ENCODE assay signal across 17 cellular contexts in the genomic region with DNA sequence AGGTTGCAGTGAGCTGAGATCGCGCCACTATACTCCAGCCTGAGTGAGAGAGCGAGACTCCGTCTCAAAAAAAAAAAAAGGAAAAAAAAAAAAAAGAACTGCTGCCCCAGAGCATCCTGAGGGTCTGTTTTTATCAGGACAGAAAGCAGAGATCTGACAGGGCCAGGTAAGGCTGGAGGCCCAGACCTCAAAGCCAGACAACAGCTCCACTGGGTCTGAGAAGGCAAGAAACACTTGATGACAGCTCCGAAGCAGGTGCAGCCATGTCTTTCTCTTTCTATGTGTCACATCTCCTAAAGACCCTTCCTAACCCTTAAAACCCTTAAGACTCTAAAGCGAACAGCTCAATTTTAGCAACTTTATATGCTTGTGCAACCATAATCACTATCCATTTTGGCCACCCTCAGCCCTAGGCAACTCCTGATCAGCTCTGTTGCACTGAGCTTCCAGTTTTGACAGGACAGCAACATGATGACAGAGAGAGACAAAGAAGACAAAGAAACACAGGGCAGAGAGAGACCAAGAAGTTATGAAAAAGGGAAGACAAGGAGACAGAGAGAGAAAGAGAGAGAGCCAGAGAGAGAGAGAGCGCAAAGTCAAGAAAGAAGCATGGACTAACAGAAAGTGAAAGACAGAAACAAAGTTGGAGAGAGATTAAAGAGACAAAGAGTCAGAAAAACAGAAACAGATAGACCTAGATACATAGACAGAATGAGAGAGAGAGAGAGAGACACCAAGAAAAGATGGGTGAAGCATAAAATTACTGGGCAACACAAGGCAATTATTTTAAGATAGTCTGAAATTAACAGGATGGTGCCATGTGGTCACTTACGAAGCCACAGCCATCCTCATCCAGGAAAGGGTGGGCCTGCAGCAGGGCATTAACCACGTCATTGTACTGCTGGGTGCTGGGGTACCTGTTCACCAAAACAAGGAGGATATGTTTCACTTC. TPM values are rescaled to one million over a fixed set of nuclear protein-coding genes. Genes with fewer than 3 reads are reported as not detected.
DNase-seq lines count a peak whose midpoint lies in the region; ATAC-seq and TF ChIP-seq lines count a peak whose summit lies in the region.
"Had no signal": no experiment of that assay in that cellular context is flagged by ENCODE, and none has a peak within 500 bp of the region (broad histone marks: within the 10 kb centered on the region; RNA-seq: fewer than 3 reads in every experiment).

No MANE protein-coding gene starts in this region.

- no peaks in the 10 kb centered on the region for H3K27me3 Mint-ChIP-seq in T-cell
- H3K27me3 Mint-ChIP-seq in central memory CD8-positive, alpha-beta T cell: no peaks in the 10 kb centered on the region

- no peak for TF ChIP-seq CTCF in BE2C (IDR thresholded peaks at IDR 0.05; ENCODE audit: low read depth, low read length)

- no peaks in the 10 kb centered on the region for H3K36me3 ChIP-seq in BE2C
- H3K36me3 ChIP-seq: upper lobe of right lung had no signal

- peak overlapping the region; percentile 84 to 87 for H3K27ac Mint-ChIP-seq in T-cell
- peak overlapping the region; percentile 85 for H3K27ac Mint-ChIP-seq in central memory CD8-positive, alpha-beta T cell (ENCODE audit: low read depth)

- H3K9me3 ChIP-seq in BE2C: no peaks in the 10 kb centered on the region
- H3K9me3 ChIP-seq: upper lobe of right lung had no signal

- no peaks in the 10 kb centered on the region for H3K27me3 ChIP-seq in BE2C
- H3K27me3 ChIP-seq: upper lobe of right lung had no signal

- no peaks in the 10 kb centered on the region for H3K9me3 Mint-ChIP-seq in T-cell
- H3K9me3 Mint-ChIP-seq in central memory CD8-positive, alpha-beta T cell: no peaks in the 10 kb centered on the region

- no peaks in the 10 kb centered on the region for H3K4me1 ChIP-seq in BE2C
- H3K4me1 ChIP-seq: upper lobe of right lung had no signal

- CTCF ChIA-PET in T-cell (lab: Charles Lee): interaction anchor here (0.5 to 1.0 kb wide), 2 partner anchors 39 to 1335 kb away, joined by 4 read pairs; a partner anchor contains a TSS

- peak; percentile 79 to 93 (median 86) for ATAC-seq in T-cell (replicated peaks in 1 of 4)
- peak; percentile 98 for ATAC-seq in central memory CD8-positive, alpha-beta T cell (replicated peaks; ENCODE audit: extremely low read depth, poor library complexity, severe bottlenecking)
- no peak for ATAC-seq in HG03457 (IDR thresholded peaks at IDR 0.05; ENCODE audit: unreplicated experiment)
- ATAC-seq: upper lobe of right lung had no signal

- H3K36me3 Mint-ChIP-seq in T-cell: peaks cover 52% of the 10 kb centered on the region
- peaks cover 72% of the 10 kb centered on the region for H3K36me3 Mint-ChIP-seq in central memory CD8-positive, alpha-beta T cell (ENCODE audit: insufficient read depth)

- peak overlapping the region; percentile 32 to 56 (median 34) for H3K4me3 Mint-ChIP-seq in T-cell
- H3K4me3 Mint-ChIP-seq in central memory CD8-positive, alpha-beta T cell: peak overlapping the region; percentile 33

- POLR2A ChIA-PET in T-cell (lab: Charles Lee): no interaction called here

- H3K4me1 Mint-ChIP-seq in T-cell: peaks cover 47 to 49% (median 48%) of the 10 kb centered on the region in 3 donors
- H3K4me1 Mint-ChIP-seq in central memory CD8-positive, alpha-beta T cell: peaks cover 45% of the 10 kb centered on the region

- H3K4me3 ChIP-seq in BE2C (ENCODE audit: low read depth, low read length): no peak overlapping the region
- H3K4me3 ChIP-seq: upper lobe of right lung had no signal

- peak; percentile 9 for DNase-seq in activated CD8-positive, alpha-beta memory T cell treated with anti-CD3 and anti-CD28 coated beads, Interleukin-2, amount 50 U/mL, for 1 hour (ENCODE audit: extremely low read depth)
- no peak for DNase-seq in activated CD8-positive, alpha-beta memory T cell treated with anti-CD3 and anti-CD28 coated beads, Interleukin-2, amount 50 U/mL, for 48 hours
- peak in 32 of 34 experiments; percentile 9 to 77 (median 56) for DNase-seq in T-cell
- DNase-seq in central memory CD8-positive, alpha-beta T cell (ENCODE audit: low spot score in 2 of 2): peak in 1 of 2 donors; percentile 65
- DNase-seq in stimulated activated CD8-positive, alpha-beta memory T cell treated with anti-CD3 and anti-CD28 coated beads, Interleukin-7, amount 100 ng/mL, for 24 hours (ENCODE audit: low read depth): peak; percentile 5
- DNase-seq in NCI-H1092 (lab: John Stamatoyannopoulos, UW): no peak
- no peak for DNase-seq in BE2C
- DNase-seq: hypothalamus; mesenchymal stem cell; NCI-H1417 treated with DMSO at 0.1 percent for 48 hours; NCI-H774; stimulated activated CD4-positive, alpha-beta T cell treated with anti-CD3 and anti-CD28 coated beads, Interleukin-4, amount 100 ng/mL, for 24 hours; upper lobe of right lung had no signal

RNA-seq across cellular contexts. Expression of a gene that starts 39.2 kb away (rescaled TPM):
- 10 to 100 TPM; 27.5 to 73.8 (median 38.5) TPM for total RNA-seq in T-cell
- not detected for polyA plus RNA-seq in BE2C (2012; ENCODE audit: insufficient read depth, insufficient read length, low read depth)
- total RNA-seq: epithelial cell of proximal tubule, pulmonary artery endothelial cell, SK-MEL-5 had no signal

Comparison
In these comparisons a context has a peak if more than half of its experiments do, and no peak if none do; other contexts are left out.
1. DNase-seq: peak in activated CD8-positive, alpha-beta memory T cell treated with anti-CD3 and anti-CD28 coated beads, Interleukin-2, amount 50 U/mL, for 1 hour (single experiment), T-cell (32 of 34) and stimulated activated CD8-positive, alpha-beta memory T cell treated with anti-CD3 and anti-CD28 coated beads, Interleukin-7, amount 100 ng/mL, for 24 hours (single experiment); none in activated CD8-positive, alpha-beta memory T cell treated with anti-CD3 and anti-CD28 coated beads, Interleukin-2, amount 50 U/mL, for 48 hours (single experiment), NCI-H1092 (single experiment) and BE2C (single experiment).